7 cellular contexts compared by ENCODE assay signal in genomic region chr2:234888442-234888841, GRCh38.
DNase-seq lines count a peak whose midpoint lies in the region; ATAC-seq, FAIRE-seq and TF ChIP-seq lines count a peak whose summit lies in the region.
"Not testable (repeated sequence)": the region's sequence is repeated elsewhere in the genome, so short reads cannot be mapped to it uniquely, and the experiment has no call there.

No MANE protein-coding gene starts in this region.

- intact Hi-C loops in HepG2 (cut with micrococcal nuclease; ENCODE audit: unreplicated experiment) = not testable (repeated sequence)

- in situ Hi-C loops in HepG2 (cut with HindIII; ENCODE audit: extremely low pct_ligation_motif_present, low pct_unique_long_range_greater_than_20kb) = loop anchor here (10.0 kb wide), 1 partner anchor 334 kb away; no protein-coding TSS in a partner anchor

- not testable (repeated sequence) for H3K9me3 ChIP-seq in HepG2 (ENCODE audit: low read length)

- H3K36me3 Mint-ChIP-seq in GM23338 (ENCODE audit: low read depth); T-cell; activated T-cell treated with anti-CD3 and anti-CD28 coated beads, Interleukin-2, amount 50 U/mL, for 72 hours (ENCODE audit: insufficient read depth in 2 of 2); osteocyte (ENCODE audit: unreplicated experiment): not testable (repeated sequence)

- H3K36me3 ChIP-seq in GM23338 (ENCODE audit: insufficient read depth); bronchial epithelial cell (ENCODE audit: control insufficient read depth, insufficient read depth, low read length); HepG2 (replicated peaks in 1 of 2; ENCODE audit: control insufficient read depth in 1 of 2, insufficient read depth in 2 of 2, low read length in 2 of 2): not testable (repeated sequence)

- not testable (repeated sequence) for H3K9me3 Mint-ChIP-seq in GM23338; T-cell; activated T-cell treated with anti-CD3 and anti-CD28 coated beads, Interleukin-2, amount 50 U/mL, for 72 hours; osteocyte (ENCODE audit: unreplicated experiment)

- not testable (repeated sequence) for TF ChIP-seq EP300 in HepG2 (IDR thresholded peaks at IDR 0.05; ENCODE audit: low read depth in 2 of 2, low read length in 2 of 2); HepG2 (CRISPR knock-in tag; IDR thresholded peaks at IDR 0.05; ENCODE audit: borderline replicate concordance)

- H3K79me2 ChIP-seq in GM23338 (replicated peaks; ENCODE audit: insufficient read depth); HepG2 (ENCODE audit: insufficient read depth, low read length): not testable (repeated sequence)

- not testable (repeated sequence) for ATAC-seq in GM23338; T-cell (replicated peaks in 1 of 4); activated T-cell treated with anti-CD3 and anti-CD28 coated beads, Interleukin-2, amount 50 U/mL, for 72 hours (replicated peaks in 1 of 2); HepG2

- not testable (repeated sequence) for H3K27me3 Mint-ChIP-seq in GM23338 (ENCODE audit: insufficient read depth, low read depth, poor library complexity); activated T-cell treated with anti-CD3 and anti-CD28 coated beads, Interleukin-2, amount 50 U/mL, for 72 hours (ENCODE audit: low read depth); osteocyte (ENCODE audit: unreplicated experiment)
- H3K27me3 Mint-ChIP-seq in T-cell = peaks cover 6 to 10% of the 10 kb centered on the region in 2 donors

- not testable (repeated sequence) for TF ChIP-seq RAD21 in HepG2 (CRISPR knock-in tag; IDR thresholded peaks at IDR 0.05)

- DNase-seq in GM23338 (ENCODE audit: low spot score); activated T-cell treated with anti-CD3 and anti-CD28 coated beads, Interleukin-2, amount 50 U/mL, for 72 hours; bronchial epithelial cell (ENCODE audit: low read depth); fibroblast of villous mesenchyme (ENCODE audit: low read depth); HepG2 (ENCODE audit: low spot score): not testable (repeated sequence)
- DNase-seq in T-cell = peak in 5 of 34 experiments; percentile 0 to 13 (median 6)
- DNase-seq in osteocyte (ENCODE audit: extremely low spot score, unreplicated experiment) = peak; percentile 30

- H3K4me1 ChIP-seq in GM23338 (ENCODE audit: insufficient read depth) (peaks cover 11% of the 10 kb centered on the region), HepG2 (ENCODE audit: insufficient read depth, low read length) (peaks cover 39% of the 10 kb centered on the region)

- FAIRE-seq in bronchial epithelial cell (lab: Jason Lieb, UNC); HepG2 (lab: Jason Lieb, UNC): not testable (repeated sequence)

- not testable (repeated sequence) for H3K27me3 ChIP-seq in GM23338 (ENCODE audit: insufficient read depth); bronchial epithelial cell (ENCODE audit: control insufficient read depth, insufficient read depth, low read length); HepG2 (ENCODE audit: control insufficient read depth in 1 of 2, insufficient read depth in 2 of 2, low read length in 2 of 2)

- peaks cover 26% of the 10 kb centered on the region for H3K4me1 Mint-ChIP-seq in GM23338
- not testable (repeated sequence) for H3K4me1 Mint-ChIP-seq in T-cell; activated T-cell treated with anti-CD3 and anti-CD28 coated beads, Interleukin-2, amount 50 U/mL, for 72 hours (ENCODE audit: low read depth); osteocyte (ENCODE audit: unreplicated experiment)

- TF ChIP-seq CTCF in GM23338 (conservative IDR thresholded peaks at IDR 0.05; ENCODE audit: low read depth in 2 of 2); bronchial epithelial cell (IDR thresholded peaks at IDR 0.05; ENCODE audit: insufficient read depth, low read length, severe bottlenecking); fibroblast of villous mesenchyme (IDR thresholded peaks at IDR 0.05; ENCODE audit: insufficient read depth, low read depth, low read length); HepG2 (CRISPR knock-in tag; IDR thresholded peaks at IDR 0.05); osteocyte (IDR thresholded peaks at IDR 0.05): not testable (repeated sequence)

- POLR2A ChIA-PET in T-cell (lab: Charles Lee); HepG2 (lab: Yijun Ruan, JAX): not testable (repeated sequence)

- H3K4me2 ChIP-seq in GM23338 = peak overlapping the region; percentile 42
- not testable (repeated sequence) for H3K4me2 ChIP-seq in HepG2 (ENCODE audit: low read depth, low read length)

- WGBS in HepG2 (ENCODE audit: low lambda C conversion rate) = 92% methylated on average over 29 of the region's 34 CpGs

- CTCF ChIA-PET in T-cell (lab: Charles Lee); HepG2 (lab: Yijun Ruan, JAX; ENCODE audit: low intra/inter-chr PET ratio, low total read pairs): not testable (repeated sequence)

- TF ChIP-seq POLR2A in HepG2 (IDR thresholded peaks at IDR 0.05; ENCODE audit: insufficient read depth in 1 of 2, low read depth in 2 of 2, low read length in 2 of 2) = not testable (repeated sequence)

- H4K20me1 ChIP-seq in GM23338 (replicated peaks; ENCODE audit: insufficient read depth); HepG2 (ENCODE audit: insufficient read depth, low read length): not testable (repeated sequence)

- H3K27ac ChIP-seq in GM23338 (ENCODE audit: low read depth) = peak overlapping the region; percentile 61
- H3K27ac ChIP-seq in HepG2 (ENCODE audit: extremely low read length, insufficient read depth, low read length) = not testable (repeated sequence)

- peak overlapping the region; percentile 46; the same call in 2 of the 3 replicates for H3K4me3 Mint-ChIP-seq in GM23338
- H3K4me3 Mint-ChIP-seq in T-cell = peak overlapping the region; percentile 54 to 59 (median 59)
- peak overlapping the region; percentile 53 to 60 for H3K4me3 Mint-ChIP-seq in activated T-cell treated with anti-CD3 and anti-CD28 coated beads, Interleukin-2, amount 50 U/mL, for 72 hours
- peak overlapping the region; percentile 64 for H3K4me3 Mint-ChIP-seq in osteocyte (ENCODE audit: unreplicated experiment)

- not testable (repeated sequence) for H3F3A ChIP-seq in GM23338 (replicated peaks; ENCODE audit: low read depth)

- H3K9me2 ChIP-seq in GM23338 (ENCODE audit: insufficient read depth) = not testable (repeated sequence)

- BruUV-seq in HepG2 (replicated peaks; lab: Mats Ljungman, UMichigan) = not testable (repeated sequence)

- not testable (repeated sequence) for H3K9ac ChIP-seq in HepG2 (ENCODE audit: insufficient read depth, low read depth, low read length)

- not testable (repeated sequence) for H3K27ac Mint-ChIP-seq in GM23338; T-cell; activated T-cell treated with anti-CD3 and anti-CD28 coated beads, Interleukin-2, amount 50 U/mL, for 72 hours; osteocyte (ENCODE audit: unreplicated experiment)

- not testable (repeated sequence) for H2AFZ ChIP-seq in GM23338; HepG2 (ENCODE audit: low read length)

- H3K4me3 ChIP-seq in GM23338 (peak overlapping the region; percentile 46), bronchial epithelial cell (ENCODE audit: low read depth, low read length) (peak overlapping the region; percentile 17), fibroblast of villous mesenchyme (ENCODE audit: low read depth, low read length) (peak overlapping the region; percentile 34)
- H3K4me3 ChIP-seq in HepG2 (replicated peaks in 1 of 3; ENCODE audit: insufficient read depth in 1 of 3, low read depth in 2 of 3, low read length in 3 of 3) = not testable (repeated sequence)

TF ChIP-seq in HepG2, 621 proteins besides CTCF, POLR2A, EP300 and RAD21 (continues in another document):
- TF ChIP-seq ZNF710 (CRISPR knock-in tag; IDR thresholded peaks at IDR 0.05; ENCODE audit: borderline replicate concordance) = peak; percentile 45; the same call in 1 of the 2 replicates
